In genomic region chr9:14251146-14252071, GRCh38 we compare ENCODE assay signal across 8 cellular contexts.
DNase-seq lines count a peak whose midpoint lies in the region; ATAC-seq, FAIRE-seq and TF ChIP-seq lines count a peak whose summit lies in the region.

No MANE protein-coding gene starts in this region.

- DNase-seq in C1 segment of cervical spinal cord (lab: John Stamatoyannopoulos, UW) (peak in 12 of 14 donors; percentile 14 to 95 (median 50)), NCI-H2029 treated with DMSO at 0.1 percent for 48 hours (lab: John Stamatoyannopoulos, UW) (peak; percentile 54), cerebellum (ENCODE audit: low spot score) (peak; percentile 82), HepG2 (ENCODE audit: low spot score) (peak; percentile 50), upper lobe of left lung (peak; percentile 33 to 85)
- no peak for DNase-seq in stimulated activated naive CD4-positive, alpha-beta T cell (lab: John Stamatoyannopoulos, UW)
- DNase-seq in stimulated activated naive CD8-positive, alpha-beta T cell treated with anti-CD3 and anti-CD28 coated beads, Interleukin-15, amount 100 ng/mL, for 72 hours, result no peak

- no peak for TF ChIP-seq POLR2A in HepG2 (IDR thresholded peaks at IDR 0.05; ENCODE audit: insufficient read depth in 1 of 2, low read depth in 2 of 2, low read length in 2 of 2)
- TF ChIP-seq POLR2A in upper lobe of left lung (IDR thresholded peaks at IDR 0.05), result no peak

- POLR2A ChIA-PET in HepG2 (lab: Yijun Ruan, JAX), result no interaction called here

- in situ Hi-C loops in HepG2 (cut with HindIII; ENCODE audit: extremely low pct_ligation_motif_present, low pct_unique_long_range_greater_than_20kb), result no loop called here

- no peak overlapping the region for H3K4me3 ChIP-seq in HepG2 (replicated peaks in 1 of 3; ENCODE audit: insufficient read depth in 1 of 3, low read depth in 2 of 3, low read length in 3 of 3)
- H3K4me3 ChIP-seq in upper lobe of left lung, result peak overlapping the region in 1 of 4 donors; percentile 13

- TF ChIP-seq CTCF in HepG2 (CRISPR knock-in tag; IDR thresholded peaks at IDR 0.05) (no peak), upper lobe of left lung (IDR thresholded peaks at IDR 0.05) (no peak)

- no TSS peak for BruUV-seq in HepG2 (replicated peaks; lab: Mats Ljungman, UMichigan)

- intact Hi-C loops in HepG2 (cut with micrococcal nuclease; ENCODE audit: unreplicated experiment), result no loop called here

- ATAC-seq in HepG2 (peak; percentile 74), upper lobe of left lung (ENCODE audit: low FRiP score in 2 of 2) (peak; percentile 75 to 83), GM18519 (IDR thresholded peaks at IDR 0.05; ENCODE audit: low FRiP score, unreplicated experiment) (no peak)
- ATAC-seq in stimulated activated naive CD8-positive, alpha-beta T cell treated with anti-CD3 and anti-CD28 coated beads, Interleukin-15, amount 100 ng/mL, for 72 hours, result no peak

- no peak overlapping the region for H2AFZ ChIP-seq in HepG2 (ENCODE audit: low read length)

- H3K4me2 ChIP-seq in HepG2 (ENCODE audit: low read depth, low read length), result peak overlapping the region; percentile 36

- no peaks in the 10 kb centered on the region for H3K79me2 ChIP-seq in HepG2 (ENCODE audit: insufficient read depth, low read length)

- CTCF ChIA-PET in HepG2 (lab: Yijun Ruan, JAX; ENCODE audit: low intra/inter-chr PET ratio, low total read pairs), result no interaction called here

- H3K36me3 ChIP-seq in HepG2 (replicated peaks in 1 of 2; ENCODE audit: control insufficient read depth in 1 of 2, insufficient read depth in 2 of 2, low read length in 2 of 2) (no peaks in the 10 kb centered on the region), upper lobe of left lung (no peaks in the 10 kb centered on the region)

- no peak for TF ChIP-seq RAD21 in HepG2 (CRISPR knock-in tag; IDR thresholded peaks at IDR 0.05)

- H3K9me3 Mint-ChIP-seq in stimulated activated naive CD8-positive, alpha-beta T cell treated with anti-CD3 and anti-CD28 coated beads, Interleukin-15, amount 100 ng/mL, for 72 hours, result no peaks in the 10 kb centered on the region

- no peak for FAIRE-seq in HepG2 (lab: Jason Lieb, UNC)

- H3K9me3 ChIP-seq in HepG2 (ENCODE audit: low read length) (no peaks in the 10 kb centered on the region), upper lobe of left lung (no peaks in the 10 kb centered on the region)

- H3K4me1 ChIP-seq in HepG2 (ENCODE audit: insufficient read depth, low read length), result peaks cover 11% of the 10 kb centered on the region
- H3K4me1 ChIP-seq in upper lobe of left lung, result peaks cover 11 to 37% (median 17%) of the 10 kb centered on the region in 4 donors

- TF ChIP-seq EP300 in HepG2 (IDR thresholded peaks at IDR 0.05; ENCODE audit: low read depth in 2 of 2, low read length in 2 of 2), result no peak
- TF ChIP-seq EP300 in HepG2 (CRISPR knock-in tag; IDR thresholded peaks at IDR 0.05; ENCODE audit: borderline replicate concordance), result no peak
- TF ChIP-seq EP300 in upper lobe of left lung (IDR thresholded peaks at IDR 0.05), result peak in 2 of 4 donors; percentile 71 to 94

- H3K27ac Mint-ChIP-seq in stimulated activated naive CD8-positive, alpha-beta T cell treated with anti-CD3 and anti-CD28 coated beads, Interleukin-15, amount 100 ng/mL, for 72 hours, result no peak overlapping the region

- H3K9ac ChIP-seq in HepG2 (ENCODE audit: insufficient read depth, low read depth, low read length), result no peak overlapping the region

- no peaks in the 10 kb centered on the region; a peak in 1 of 5 replicates for H3K27me3 ChIP-seq in HepG2 (ENCODE audit: control insufficient read depth in 1 of 2, insufficient read depth in 2 of 2, low read length in 2 of 2)
- no peaks in the 10 kb centered on the region for H3K27me3 ChIP-seq in upper lobe of left lung

- no peak overlapping the region for H3K4me3 Mint-ChIP-seq in stimulated activated naive CD8-positive, alpha-beta T cell treated with anti-CD3 and anti-CD28 coated beads, Interleukin-15, amount 100 ng/mL, for 72 hours

- H4K20me1 ChIP-seq in HepG2 (ENCODE audit: insufficient read depth, low read length), result no peaks in the 10 kb centered on the region

- no peaks in the 10 kb centered on the region for H3K4me1 Mint-ChIP-seq in stimulated activated naive CD8-positive, alpha-beta T cell treated with anti-CD3 and anti-CD28 coated beads, Interleukin-15, amount 100 ng/mL, for 72 hours

- H3K27ac ChIP-seq in HepG2 (ENCODE audit: extremely low read length, insufficient read depth, low read length) (no peak overlapping the region), upper lobe of left lung (peak overlapping the region; percentile 19 to 81 (median 69))

- H3K27me3 Mint-ChIP-seq in stimulated activated naive CD8-positive, alpha-beta T cell treated with anti-CD3 and anti-CD28 coated beads, Interleukin-15, amount 100 ng/mL, for 72 hours, result no peaks in the 10 kb centered on the region

- WGBS in HepG2 (ENCODE audit: low lambda C conversion rate), result 28% methylated on average over 9 of the region's 10 CpGs
- WGBS in upper lobe of left lung, 2 donors, result 31 to 43% methylated on average over 8 to 10 of the region's 10 CpGs

TF ChIP-seq in HepG2, 621 proteins besides CTCF, POLR2A, EP300 and RAD21:
- peak; percentile 75; the same call in 1 of the 2 replicates for TF ChIP-seq ZNF652 (CRISPR knock-in tag; IDR thresholded peaks at IDR 0.05; ENCODE audit: borderline replicate concordance, low read depth)
- no peak for TF ChIP-seq NKX3-1 (CRISPR knock-in tag; IDR thresholded peaks at IDR 0.05)

Comparison
In these comparisons a context has a peak if more than half of its experiments do, and no peak if none do; other contexts are left out.
1. DNase-seq: peak in C1 segment of cervical spinal cord (12 of 14), NCI-H2029 treated with DMSO at 0.1 percent for 48 hours (single experiment), cerebellum (single experiment), HepG2 (single experiment) and upper lobe of left lung (2 of 2); none in stimulated activated naive CD4-positive, alpha-beta T cell (0 of 6) and stimulated activated naive CD8-positive, alpha-beta T cell treated with anti-CD3 and anti-CD28 coated beads, Interleukin-15, amount 100 ng/mL, for 72 hours (0 of 2).
2. ATAC-seq: peak in HepG2 (single experiment) and upper lobe of left lung (2 of 2); none in stimulated activated naive CD8-positive, alpha-beta T cell treated with anti-CD3 and anti-CD28 coated beads, Interleukin-15, amount 100 ng/mL, for 72 hours (single experiment) and GM18519 (single experiment).